30 cellular contexts compared by ENCODE assay signal in the genomic region with DNA sequence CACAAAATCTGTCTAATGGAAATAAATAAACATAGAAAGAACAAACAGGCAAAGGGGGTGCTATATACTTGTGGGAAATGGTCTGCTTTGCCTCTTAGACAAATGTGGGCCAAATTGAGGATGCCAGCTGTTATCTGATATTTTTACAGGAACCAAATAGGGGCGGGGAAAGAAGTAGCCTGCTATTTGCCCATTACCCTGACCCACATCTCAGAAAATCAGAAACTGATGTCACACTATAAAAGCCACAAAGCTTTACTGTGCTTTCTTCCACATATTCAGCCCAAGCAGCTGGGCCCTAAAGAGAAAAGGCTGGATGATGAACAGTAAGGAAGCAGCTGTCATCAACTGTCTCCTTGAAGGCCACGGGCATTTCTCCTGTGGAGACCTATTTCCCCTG.
"Had no signal": no experiment of that assay in that cellular context is flagged by ENCODE, and none has a peak within 500 bp of the region (broad histone marks: within the 10 kb centered on the region; RNA-seq: fewer than 3 reads in every experiment).

No MANE protein-coding gene starts in this region.

- H3K9me3 ChIP-seq: heart left ventricle had no signal

- H3K27me3 ChIP-seq: brain microvascular endothelial cell, dorsolateral prefrontal cortex, heart left ventricle had no signal

- DNase-seq: activated B cell treated with CpG ODN at 0.5 μM for 24 hours; activated CD4-positive, alpha-beta T cell treated with anti-CD3 and anti-CD28 coated beads for 48 hours; activated CD4-positive, alpha-beta T cell treated with anti-CD3 and anti-CD28 coated beads, Interleukin-2, amount 50 U/mL, for 1 hour; activated CD4-positive, alpha-beta T cell treated with anti-CD3 and anti-CD28 coated beads, Interleukin-2, amount 50 U/mL, for 48 hours; activated CD8-positive, alpha-beta memory T cell treated with anti-CD3 and anti-CD28 coated beads for 24 hours; activated CD8-positive, alpha-beta T cell treated with anti-CD3 and anti-CD28 coated beads for 36 hours; activated effector memory CD4-positive, alpha-beta T cell treated with Interleukin-2 at 50 U/mL for 16 hours; activated gamma-delta T cell treated with Interleukin-2 at 50 U/mL for 16 hours; activated naive CD4-positive, alpha-beta T cell treated with anti-CD3 and anti-CD28 coated beads, Interleukin-2, amount 50 U/mL, for 16 hours; activated naive CD4-positive, alpha-beta T cell treated with Interleukin-2 at 50 U/mL for 16 hours; activated T-cell treated with anti-CD3 and anti-CD28 coated beads, Interleukin-2, amount 50 U/mL, for 4 hours; amniotic stem cell; anterior cingulate cortex; brain microvascular endothelial cell; dorsolateral prefrontal cortex; effector memory CD4-positive, alpha-beta T cell; endodermal cell; foreskin fibroblast; heart left ventricle; T1000; WERI-Rb-1 had no signal

- H3K27me3 Mint-ChIP-seq: activated B cell treated with CpG ODN at 0.5 μM for 24 hours; activated CD8-positive, alpha-beta T cell treated with anti-CD3 and anti-CD28 coated beads for 36 hours; activated naive CD8-positive, alpha-beta T cell; activated T-helper 17 cell treated with anti-CD3 and anti-CD28 coated beads, Interleukin-2, amount 50 U/mL, for 72 hours; central memory CD8-positive, alpha-beta T cell; dendritic cell treated with granulocyte-macrophage colony-stimulating factor and Interleukin-4, amounts not matched to agents 40 ng/mL and 50 ng/mL, for 4 days had no signal

- H3K27ac Mint-ChIP-seq: activated B cell treated with CpG ODN at 0.5 μM for 24 hours; activated CD8-positive, alpha-beta T cell treated with anti-CD3 and anti-CD28 coated beads for 36 hours; activated naive CD8-positive, alpha-beta T cell; activated T-helper 17 cell treated with anti-CD3 and anti-CD28 coated beads, Interleukin-2, amount 50 U/mL, for 72 hours; dendritic cell treated with granulocyte-macrophage colony-stimulating factor and Interleukin-4, amounts not matched to agents 40 ng/mL and 50 ng/mL, for 4 days; endodermal cell; T-helper 1 cell treated with Interleukin-12 subunit alpha and Interleukin-12 subunit beta and Interleukin-4 antibody, amounts not matched to agents 30 μg/mL and 1 μg/mL, for 36 hours; T-helper 2 cell treated with Interferon-gamma antibody and Interleukin-4, amounts not matched to agents 5 μg/mL and 100 μg/mL, for 36 hours had no signal

- H3K9me3 Mint-ChIP-seq: dendritic cell treated with granulocyte-macrophage colony-stimulating factor and Interleukin-4, amounts not matched to agents 40 ng/mL and 50 ng/mL, for 4 days; endodermal cell had no signal

- H3K4me1 Mint-ChIP-seq: activated B cell treated with CpG ODN at 0.5 μM for 24 hours; activated T-helper 17 cell treated with anti-CD3 and anti-CD28 coated beads, Interleukin-2, amount 50 U/mL, for 72 hours; central memory CD8-positive, alpha-beta T cell had no signal

- H3K4me3 Mint-ChIP-seq: activated B cell treated with CpG ODN at 0.5 μM for 24 hours; activated CD8-positive, alpha-beta T cell treated with anti-CD3 and anti-CD28 coated beads for 36 hours; activated naive CD8-positive, alpha-beta T cell; activated T-cell treated with anti-CD3 and anti-CD28 coated beads, Interleukin-2, amount 50 U/mL, for 4 hours; activated T-helper 17 cell treated with anti-CD3 and anti-CD28 coated beads, Interleukin-2, amount 50 U/mL, for 72 hours; central memory CD8-positive, alpha-beta T cell; dendritic cell treated with granulocyte-macrophage colony-stimulating factor and Interleukin-4, amounts not matched to agents 40 ng/mL and 50 ng/mL, for 4 days; endodermal cell; T-helper 1 cell treated with Interleukin-12 subunit alpha and Interleukin-12 subunit beta and Interleukin-4 antibody, amounts not matched to agents 30 μg/mL and 1 μg/mL, for 36 hours; T-helper 2 cell treated with Interferon-gamma antibody and Interleukin-4, amounts not matched to agents 5 μg/mL and 100 μg/mL, for 36 hours had no signal

- H3K27ac ChIP-seq: brain microvascular endothelial cell, coronary artery, dorsolateral prefrontal cortex, heart left ventricle, WERI-Rb-1 had no signal

- ATAC-seq: activated CD4-positive, CD25-positive, alpha-beta regulatory T cell treated with anti-CD3 and anti-CD28 coated beads, Interleukin-2, amount 50 U/mL, for 24 hours; activated CD8-positive, alpha-beta T cell treated with anti-CD3 and anti-CD28 coated beads for 36 hours; activated T-cell treated with anti-CD3 and anti-CD28 coated beads, Interleukin-2, amount 50 U/mL, for 4 hours; activated T-helper 17 cell treated with anti-CD3 and anti-CD28 coated beads, Interleukin-2, amount 50 U/mL, for 72 hours; esophagus mucosa; heart left ventricle had no signal

- H3K36me3 Mint-ChIP-seq: activated naive CD8-positive, alpha-beta T cell had no signal
